ENCODE assay signal across 9 cellular contexts in the genomic region with DNA sequence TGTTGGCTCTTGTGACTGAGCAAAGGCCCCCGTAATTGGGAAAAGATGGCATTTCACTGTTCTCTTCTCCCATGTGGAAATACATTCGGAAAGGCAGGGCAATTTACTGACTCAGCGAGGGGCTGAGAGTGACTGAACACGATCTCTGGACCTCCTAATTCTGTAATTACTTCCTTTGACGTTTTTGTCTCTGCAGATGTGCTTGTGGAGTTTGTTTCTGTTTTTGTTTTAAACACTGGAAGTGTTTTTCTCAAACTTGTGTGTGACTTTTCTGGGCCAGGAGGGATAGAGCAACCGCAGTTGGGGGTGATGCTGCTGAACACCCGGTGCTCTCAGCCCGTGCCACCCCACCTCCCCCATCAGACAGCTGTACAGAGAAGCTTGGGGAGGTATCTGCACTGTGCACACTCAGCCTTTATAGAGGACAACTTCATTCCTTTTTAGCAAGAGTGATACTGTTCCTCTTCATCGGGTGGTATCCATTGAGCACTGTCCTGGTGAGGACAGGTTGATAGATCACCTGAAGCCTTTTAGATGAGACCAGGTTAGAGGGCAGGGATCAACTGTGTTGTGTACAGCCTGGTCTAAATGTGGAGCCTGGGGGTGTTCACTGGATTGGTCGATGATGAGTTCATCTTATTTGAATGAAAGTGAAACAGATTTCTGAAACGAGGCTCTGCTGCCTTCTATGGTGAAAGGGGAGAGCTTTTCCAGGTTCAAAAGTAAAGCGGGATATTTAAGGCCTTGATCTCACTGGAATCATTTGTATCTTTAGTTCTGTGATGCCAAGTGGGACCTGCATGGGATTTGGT.
A peak's percentile ranks its signal among the peaks of the same experiment; 100 is the strongest.
DNase-seq lines count a peak whose midpoint lies in the region; ATAC-seq and TF ChIP-seq lines count a peak whose summit lies in the region.
"Had no signal": no experiment of that assay in that cellular context is flagged by ENCODE, and none has a peak within 500 bp of the region (broad histone marks: within the 10 kb centered on the region; RNA-seq: fewer than 3 reads in every experiment).

No MANE protein-coding gene starts in this region.

- intact Hi-C loops in heart left ventricle (cut with DNase I) (loop anchor here in 7 of 10 donors (5.0 to 10.0 kb wide), 3 partner anchors 65 to 127 kb away; a partner anchor contains a TSS), spleen (cut with DNase I; ENCODE audit: low total_unique reads) (loop anchor here (10.0 kb wide), 1 partner anchor 125 kb away; a partner anchor contains a TSS)

- H3K4me3 ChIP-seq in ACC112 (ENCODE audit: low read depth, low read length): peak overlapping the region; percentile 64
- peak overlapping the region in 10 of 12 donors; percentile 8 to 52 (median 40) for H3K4me3 ChIP-seq in heart left ventricle
- peak overlapping the region in 4 of 8 donors; percentile 14 to 54 (median 27) for H3K4me3 ChIP-seq in spleen

- H3K79me2 ChIP-seq in ACC112 (ENCODE audit: control insufficient read depth, insufficient read depth, low read length, unreplicated experiment): peaks cover 26% of the 10 kb centered on the region

- no peaks in the 10 kb centered on the region for H3K36me3 ChIP-seq in ACC112 (ENCODE audit: insufficient read depth, low read length)
- peaks cover 0 to 9% (median 3%) of the 10 kb centered on the region in 9 donors for H3K36me3 ChIP-seq in heart left ventricle
- peaks cover 0 to 14% (median 0%) of the 10 kb centered on the region in 6 donors for H3K36me3 ChIP-seq in spleen

- TF ChIP-seq POLR2A in heart left ventricle (IDR thresholded peaks at IDR 0.05) (no peak), spleen (IDR thresholded peaks at IDR 0.05) (no peak)

- H3K9me3 ChIP-seq in heart left ventricle (no peaks in the 10 kb centered on the region), spleen (no peaks in the 10 kb centered on the region)

- peak in 8 of 12 donors; percentile 13 to 46 (median 22) for TF ChIP-seq CTCF in heart left ventricle (IDR thresholded peaks at IDR 0.05)
- peak in 4 of 11 experiments; percentile 10 to 21 (median 20) for TF ChIP-seq CTCF in spleen (IDR thresholded peaks at IDR 0.05 in 8 of 11, conservative IDR thresholded peaks at IDR 0.05 in 3 of 11)

- no peak overlapping the region for H2AFZ ChIP-seq in ACC112 (ENCODE audit: low read length, unreplicated experiment)

- peak overlapping the region; percentile 58 for H3K27ac ChIP-seq in ACC112 (ENCODE audit: low read depth, low read length)
- peak overlapping the region in 11 of 12 donors; percentile 15 to 87 (median 69) for H3K27ac ChIP-seq in heart left ventricle
- H3K27ac ChIP-seq in spleen: peak overlapping the region; percentile 71 to 89 (median 82)
- H3K27ac ChIP-seq: epithelial cell of prostate had no signal

- ATAC-seq in GM18517 (IDR thresholded peaks at IDR 0.05; ENCODE audit: unreplicated experiment): peak; percentile 88
- peak; percentile 90 for ATAC-seq in HG02938 (IDR thresholded peaks at IDR 0.05; ENCODE audit: unreplicated experiment)
- peak; percentile 64 to 87 (median 72) for ATAC-seq in heart left ventricle

- WGBS in heart left ventricle, 4 donors: 32 to 41% (median 36%) methylated on average over 12 of the region's 12 CpGs
- 7 to 15% (median 12%) methylated on average over 12 of the region's 12 CpGs for WGBS in spleen, 5 donors

- peak; percentile 12 for DNase-seq in activated CD4-positive, alpha-beta T cell treated with anti-CD3 and anti-CD28 coated beads, Interleukin-2, amount 50 U/mL, for 1 hour
- DNase-seq in heart left ventricle (peak in 1 of 5 donors; percentile 39), spleen (peak; percentile 84), epidermal melanocyte (ENCODE audit: insufficient read length, low spot score) (no peak), HPDE6-E6E7 (ENCODE audit: extremely low spot score) (no peak)

- H3K4me1 ChIP-seq in ACC112 (ENCODE audit: control insufficient read depth, insufficient read depth, low read length, unreplicated experiment) (peaks cover 26% of the 10 kb centered on the region), heart left ventricle (peaks cover 3 to 65% (median 40%) of the 10 kb centered on the region in 12 donors), spleen (peaks cover 26 to 86% (median 54%) of the 10 kb centered on the region in 6 donors)

- H3K27me3 ChIP-seq in ACC112 (ENCODE audit: insufficient read depth, low read length): no peaks in the 10 kb centered on the region
- no peaks in the 10 kb centered on the region for H3K27me3 ChIP-seq in heart left ventricle
- H3K27me3 ChIP-seq in spleen (replicated peaks in 1 of 7): no peaks in the 10 kb centered on the region

Comparison
In these comparisons a context has a peak if more than half of its experiments do, and no peak if none do; other contexts are left out.
1. DNase-seq: peak in activated CD4-positive, alpha-beta T cell treated with anti-CD3 and anti-CD28 coated beads, Interleukin-2, amount 50 U/mL, for 1 hour (single experiment) and spleen (single experiment); none in epidermal melanocyte (single experiment) and HPDE6-E6E7 (single experiment).
2. Peak in every context shown above with its lines, with median percentiles within 50 percentile points of each other: H3K27ac ChIP-seq and ATAC-seq.